Comparison of ENCODE assay signal across 1 cellular context in the genomic region with DNA sequence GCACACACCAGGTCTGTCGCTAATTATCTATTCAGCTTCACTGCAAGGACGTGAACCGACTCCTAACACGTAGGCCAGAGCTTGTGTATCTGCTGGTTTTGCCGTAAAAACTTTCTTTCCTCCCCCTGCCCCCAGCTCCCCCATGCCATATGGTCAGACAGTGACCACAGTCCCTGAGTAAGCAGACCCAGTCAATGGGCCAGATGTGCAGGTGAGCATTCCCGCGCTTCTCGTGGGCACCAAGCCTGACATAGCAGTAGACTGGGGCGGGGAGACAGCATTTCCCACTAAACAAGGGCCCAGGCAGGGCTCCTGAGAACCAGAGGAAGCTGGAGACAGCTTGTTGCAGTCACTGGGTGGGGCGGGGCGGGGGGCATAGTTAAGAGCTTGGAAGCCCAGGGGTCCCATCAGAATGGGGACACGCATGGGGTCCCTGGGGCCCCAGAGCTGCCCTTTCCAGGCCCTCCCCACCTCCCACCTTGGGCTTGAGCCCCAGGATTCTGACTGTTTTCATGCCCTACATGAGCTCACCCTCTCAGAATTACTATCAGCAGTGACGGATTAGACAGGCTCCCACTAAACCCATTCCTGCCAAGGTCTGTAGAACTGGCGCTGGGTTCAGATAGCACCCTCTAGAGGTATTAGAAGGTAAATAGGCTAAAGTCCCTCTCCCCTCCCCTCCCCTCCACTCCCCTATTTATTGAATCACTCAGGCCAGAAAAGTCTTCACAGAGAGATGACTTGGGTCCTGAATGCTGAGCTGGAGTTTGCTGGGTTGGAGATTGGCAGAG.
TF ChIP-seq lines count a peak whose summit lies in the region.

No MANE protein-coding gene starts in this region.

TF ChIP-seq in HCT116, 20 proteins besides CTCF, POLR2A, EP300 and RAD21 (continued from another document):
- TF ChIP-seq, protein P1, sequence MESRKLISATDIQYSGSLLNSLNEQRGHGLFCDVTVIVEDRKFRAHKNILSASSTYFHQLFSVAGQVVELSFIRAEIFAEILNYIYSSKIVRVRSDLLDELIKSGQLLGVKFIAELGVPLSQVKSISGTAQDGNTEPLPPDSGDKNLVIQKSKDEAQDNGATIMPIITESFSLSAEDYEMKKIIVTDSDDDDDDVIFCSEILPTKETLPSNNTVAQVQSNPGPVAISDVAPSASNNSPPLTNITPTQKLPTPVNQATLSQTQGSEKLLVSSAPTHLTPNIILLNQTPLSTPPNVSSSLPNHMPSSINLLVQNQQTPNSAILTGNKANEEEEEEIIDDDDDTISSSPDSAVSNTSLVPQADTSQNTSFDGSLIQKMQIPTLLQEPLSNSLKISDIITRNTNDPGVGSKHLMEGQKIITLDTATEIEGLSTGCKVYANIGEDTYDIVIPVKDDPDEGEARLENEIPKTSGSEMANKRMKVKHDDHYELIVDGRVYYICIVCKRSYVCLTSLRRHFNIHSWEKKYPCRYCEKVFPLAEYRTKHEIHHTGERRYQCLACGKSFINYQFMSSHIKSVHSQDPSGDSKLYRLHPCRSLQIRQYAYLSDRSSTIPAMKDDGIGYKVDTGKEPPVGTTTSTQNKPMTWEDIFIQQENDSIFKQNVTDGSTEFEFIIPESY (IDR thresholded peaks at IDR 0.05; ENCODE audit: extremely low read depth, insufficient replicate concordance, low read length) = no peak
- no peak for TF ChIP-seq EZH2 (IDR thresholded peaks at IDR 0.05)
- no peak for TF ChIP-seq TCF7L2 (IDR thresholded peaks at IDR 0.05; ENCODE audit: borderline replicate concordance, extremely low read depth, insufficient read depth, insufficient read length)
- no peak for TF ChIP-seq ZFX (IDR thresholded peaks at IDR 0.05)
- no peak for TF ChIP-seq JUND (IDR thresholded peaks at IDR 0.05)
- TF ChIP-seq EGR1 (IDR thresholded peaks at IDR 0.05; ENCODE audit: low read depth) = no peak
